Comparison of ENCODE assay signal across 19 cellular contexts in the genomic region with DNA sequence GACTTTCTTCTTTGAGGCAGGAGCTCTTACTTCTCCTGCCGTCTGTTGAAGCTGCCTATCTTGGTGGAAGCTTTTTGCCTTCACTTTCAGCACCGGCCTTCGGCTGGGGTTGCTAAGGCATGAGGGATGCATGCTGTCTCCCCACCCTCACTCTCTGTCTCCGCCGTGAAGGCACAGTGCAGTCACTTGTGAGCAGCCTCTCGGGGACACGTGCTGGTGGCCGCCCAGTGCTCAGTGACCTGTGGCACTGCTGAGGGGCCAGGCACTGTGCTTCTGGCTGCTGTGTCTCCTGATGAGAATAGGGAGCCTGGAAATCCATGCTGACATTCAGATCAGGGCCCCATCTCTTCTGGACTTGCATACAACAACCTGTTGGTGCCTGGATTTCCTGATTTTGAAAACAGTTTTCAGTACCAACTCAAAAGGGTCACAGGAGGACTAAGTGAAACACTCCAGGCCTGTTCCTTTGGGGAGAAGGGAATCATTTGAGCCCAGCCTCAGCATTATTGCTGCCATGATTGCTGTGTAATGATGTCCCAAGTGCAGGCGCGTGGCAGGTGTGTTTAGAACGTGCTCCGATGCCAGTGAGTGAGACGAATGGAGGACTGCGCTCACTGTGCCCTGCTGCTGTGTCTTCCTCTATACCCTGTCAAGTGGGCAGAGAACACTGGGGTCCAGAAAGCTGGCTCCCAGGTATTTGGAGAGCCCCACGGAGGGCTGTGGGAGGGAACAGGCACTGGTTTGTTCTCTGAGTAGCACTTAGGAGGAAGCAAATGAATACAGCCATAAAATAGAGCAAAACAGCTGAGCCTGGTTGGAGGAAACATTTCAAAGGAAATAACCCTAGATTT.
DNase-seq lines count a peak whose midpoint lies in the region; ATAC-seq and TF ChIP-seq lines count a peak whose summit lies in the region.
"Had no signal": no experiment of that assay in that cellular context is flagged by ENCODE, and none has a peak within 500 bp of the region (broad histone marks: within the 10 kb centered on the region; RNA-seq: fewer than 3 reads in every experiment).

No MANE protein-coding gene starts in this region.

- peaks cover 5% of the 10 kb centered on the region for H3K36me3 Mint-ChIP-seq in activated T-cell treated with anti-CD3 and anti-CD28 coated beads, Interleukin-2, amount 50 U/mL, for 24 hours (ENCODE audit: low read depth)
- no peaks in the 10 kb centered on the region for H3K36me3 Mint-ChIP-seq in activated T-cell treated with anti-CD3 and anti-CD28 coated beads, Interleukin-2, amount 50 U/mL, for 4 hours (ENCODE audit: insufficient read depth)
- peaks cover 15% of the 10 kb centered on the region for H3K36me3 Mint-ChIP-seq in endothelial cell (ENCODE audit: low read depth, unreplicated experiment)

- H3K4me3 Mint-ChIP-seq in activated T-cell treated with anti-CD3 and anti-CD28 coated beads, Interleukin-2, amount 50 U/mL, for 24 hours, result no peak overlapping the region
- no peak overlapping the region for H3K4me3 Mint-ChIP-seq in activated T-cell treated with anti-CD3 and anti-CD28 coated beads, Interleukin-2, amount 50 U/mL, for 4 hours
- no peak overlapping the region for H3K4me3 Mint-ChIP-seq in endothelial cell (ENCODE audit: unreplicated experiment)
- peak overlapping the region in 1 of 2 donors; percentile 45 for H3K4me3 Mint-ChIP-seq in stimulated activated naive CD8-positive, alpha-beta T cell treated with anti-CD3 and anti-CD28 coated beads, Interleukin-15, amount 100 ng/mL, for 72 hours
- H3K4me3 Mint-ChIP-seq: CD4-positive, alpha-beta T cell; HFFc6 had no signal

- no peak for TF ChIP-seq CTCF in endothelial cell (IDR thresholded peaks at IDR 0.05; ENCODE audit: unreplicated experiment)

- peak overlapping the region; percentile 64 for H3K27ac Mint-ChIP-seq in activated T-cell treated with anti-CD3 and anti-CD28 coated beads, Interleukin-2, amount 50 U/mL, for 24 hours
- H3K27ac Mint-ChIP-seq in endothelial cell (ENCODE audit: unreplicated experiment), result peak overlapping the region; percentile 9
- H3K27ac Mint-ChIP-seq in stimulated activated naive CD8-positive, alpha-beta T cell treated with anti-CD3 and anti-CD28 coated beads, Interleukin-15, amount 100 ng/mL, for 72 hours, result peak overlapping the region; percentile 60 to 89
- H3K27ac Mint-ChIP-seq: CD4-positive, alpha-beta T cell; HFFc6 had no signal

- DNase-seq in activated T-cell treated with anti-CD3 and anti-CD28 coated beads, Interleukin-2, amount 50 U/mL, for 24 hours, result no peak
- no peak for DNase-seq in activated T-cell treated with anti-CD3 and anti-CD28 coated beads, Interleukin-2, amount 50 U/mL, for 4 hours
- DNase-seq in NCI-H774 (lab: John Stamatoyannopoulos, UW) (peak; percentile 7), endothelial cell (ENCODE audit: low spot score) (no peak), D341Med (ENCODE audit: low spot score) (no peak), nucleus accumbens (lab: John Stamatoyannopoulos, UW) (no peak)
- no peak for DNase-seq in stimulated activated naive CD8-positive, alpha-beta T cell treated with anti-CD3 and anti-CD28 coated beads, Interleukin-15, amount 100 ng/mL, for 72 hours
- DNase-seq: AML-193; CD4-positive, alpha-beta T cell; DND-41; GOT3; HFFc6; KG1; MG63; NCI-H1105 treated with DMSO at 0.1 percent for 48 hours; NCI-H1930; NCI-H526; OCI-M1 had no signal

- H3K9me3 Mint-ChIP-seq in activated T-cell treated with anti-CD3 and anti-CD28 coated beads, Interleukin-2, amount 50 U/mL, for 24 hours, result no peaks in the 10 kb centered on the region
- no peaks in the 10 kb centered on the region for H3K9me3 Mint-ChIP-seq in activated T-cell treated with anti-CD3 and anti-CD28 coated beads, Interleukin-2, amount 50 U/mL, for 4 hours
- no peaks in the 10 kb centered on the region for H3K9me3 Mint-ChIP-seq in endothelial cell (ENCODE audit: unreplicated experiment)
- H3K9me3 Mint-ChIP-seq in stimulated activated naive CD8-positive, alpha-beta T cell treated with anti-CD3 and anti-CD28 coated beads, Interleukin-15, amount 100 ng/mL, for 72 hours, result no peaks in the 10 kb centered on the region
- H3K9me3 Mint-ChIP-seq: CD4-positive, alpha-beta T cell; HFFc6 had no signal

- H3K4me1 Mint-ChIP-seq in activated T-cell treated with anti-CD3 and anti-CD28 coated beads, Interleukin-2, amount 50 U/mL, for 24 hours (ENCODE audit: low read depth), result peaks cover 22% of the 10 kb centered on the region
- peaks cover 2% of the 10 kb centered on the region for H3K4me1 Mint-ChIP-seq in activated T-cell treated with anti-CD3 and anti-CD28 coated beads, Interleukin-2, amount 50 U/mL, for 4 hours (ENCODE audit: low read depth)
- H3K4me1 Mint-ChIP-seq in endothelial cell (ENCODE audit: unreplicated experiment), result peaks cover 18% of the 10 kb centered on the region
- H3K4me1 Mint-ChIP-seq in stimulated activated naive CD8-positive, alpha-beta T cell treated with anti-CD3 and anti-CD28 coated beads, Interleukin-15, amount 100 ng/mL, for 72 hours, result peaks cover 38% of the 10 kb centered on the region

- no peaks in the 10 kb centered on the region for H3K27me3 Mint-ChIP-seq in activated T-cell treated with anti-CD3 and anti-CD28 coated beads, Interleukin-2, amount 50 U/mL, for 24 hours
- H3K27me3 Mint-ChIP-seq in activated T-cell treated with anti-CD3 and anti-CD28 coated beads, Interleukin-2, amount 50 U/mL, for 4 hours (ENCODE audit: low read depth), result no peaks in the 10 kb centered on the region
- peaks cover 3% of the 10 kb centered on the region for H3K27me3 Mint-ChIP-seq in endothelial cell (ENCODE audit: unreplicated experiment)
- no peaks in the 10 kb centered on the region for H3K27me3 Mint-ChIP-seq in stimulated activated naive CD8-positive, alpha-beta T cell treated with anti-CD3 and anti-CD28 coated beads, Interleukin-15, amount 100 ng/mL, for 72 hours
- H3K27me3 Mint-ChIP-seq: CD4-positive, alpha-beta T cell had no signal

- no peak for ATAC-seq in activated T-cell treated with anti-CD3 and anti-CD28 coated beads, Interleukin-2, amount 50 U/mL, for 4 hours
- ATAC-seq in stimulated activated naive CD8-positive, alpha-beta T cell treated with anti-CD3 and anti-CD28 coated beads, Interleukin-15, amount 100 ng/mL, for 72 hours, result peak; percentile 4
- ATAC-seq in SK-N-SH treated with all-trans-retinoic acid at 6 μM for 48 hours, result no peak

TF ChIP-seq in SK-N-SH treated with all-trans-retinoic acid at 6 μM for 48 hours, 23 proteins besides CTCF, POLR2A, EP300 and RAD21:
- TF ChIP-seq TCF4 (CRISPR knock-in tag; IDR thresholded peaks at IDR 0.05; ENCODE audit: borderline replicate concordance) (no peak), OSR1 (CRISPR knock-in tag; IDR thresholded peaks at IDR 0.05) (no peak), ZNF565 (CRISPR knock-in tag; conservative IDR thresholded peaks at IDR 0.05; ENCODE audit: low read depth) (no peak), PATZ1 (CRISPR knock-in tag; IDR thresholded peaks at IDR 0.05; ENCODE audit: borderline replicate concordance) (no peak), ZC3H10 (CRISPR knock-in tag; IDR thresholded peaks at IDR 0.05) (no peak), ZFP3 (CRISPR knock-in tag; IDR thresholded peaks at IDR 0.05) (no peak), ESRRG (CRISPR knock-in tag; IDR thresholded peaks at IDR 0.05) (no peak), RARB (CRISPR knock-in tag; IDR thresholded peaks at IDR 0.05) (no peak), TSHZ2 (CRISPR knock-in tag; IDR thresholded peaks at IDR 0.05) (no peak)
TF ChIP-seq in SK-N-SH treated with all-trans-retinoic acid at 6 μM for 48 hours: peak in this region for 0.

Comparison
In these comparisons a context has a peak if more than half of its experiments do, and no peak if none do; other contexts are left out.
1. H3K27ac Mint-ChIP-seq: peak in every context shown above with its lines; median percentile 74 in stimulated activated naive CD8-positive, alpha-beta T cell treated with anti-CD3 and anti-CD28 coated beads, Interleukin-15, amount 100 ng/mL, for 72 hours; 64 in activated T-cell treated with anti-CD3 and anti-CD28 coated beads, Interleukin-2, amount 50 U/mL, for 24 hours; 9 in endothelial cell.